In the genomic region with DNA sequence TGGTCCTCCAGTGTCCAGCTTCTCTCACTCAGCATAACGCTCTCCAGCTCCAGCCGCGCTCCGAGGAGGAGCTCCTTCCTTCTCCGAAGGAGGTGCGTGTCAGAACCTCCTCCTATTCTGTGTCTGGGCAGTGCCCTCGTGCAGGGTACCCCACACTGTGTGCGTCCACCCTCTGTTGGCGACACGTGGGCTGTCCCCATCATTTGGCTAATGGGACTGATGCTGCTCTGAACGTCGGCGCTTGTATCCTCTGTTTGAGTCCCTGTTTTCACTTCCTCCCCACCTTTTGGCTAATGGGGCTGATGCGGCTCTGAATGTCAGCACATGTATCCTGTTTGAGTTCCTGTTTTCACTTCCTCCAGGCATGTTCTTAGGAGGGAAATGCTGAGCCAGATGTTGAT, we compare ENCODE assay signal across 8 cellular contexts. TPM values are rescaled to one million over a fixed set of nuclear protein-coding genes. Genes with fewer than 3 reads are reported as not detected.
A peak's percentile ranks its signal among the peaks of the same experiment; 100 is the strongest.
DNase-seq lines count a peak whose midpoint lies in the region; ATAC-seq, FAIRE-seq and TF ChIP-seq lines count a peak whose summit lies in the region.

No MANE protein-coding gene starts in this region.

- no peaks in the 10 kb centered on the region for H3K27me3 ChIP-seq in GM12878 (replicated peaks in 1 of 2; ENCODE audit: control insufficient read depth in 2 of 2, insufficient read depth in 2 of 2, low read length in 1 of 2)
- no peaks in the 10 kb centered on the region for H3K27me3 ChIP-seq in testis

- DNase-seq in AML-193 (lab: John Stamatoyannopoulos, UW) (peak; percentile 88), GM12878 (ENCODE audit: low read depth, low spot score) (peak; percentile 46), DMS114 treated with DMSO at 0.1 percent for 48 hours (lab: John Stamatoyannopoulos, UW; ENCODE audit: unreplicated experiment) (no peak), testis (no peak)
- DNase-seq in activated CD4-positive, alpha-beta T cell treated with anti-CD3 and anti-CD28 coated beads, Interleukin-2, amount 50 U/mL, for 4 hours = no peak

- no peak for TF ChIP-seq EP300 in GM12878 (IDR thresholded peaks at IDR 0.05; ENCODE audit: borderline replicate concordance in 1 of 2, control insufficient read depth in 1 of 2, low read depth in 2 of 2, low read length in 2 of 2)

- no peak for TF ChIP-seq POLR2A in GM12878 (IDR thresholded peaks at IDR 0.05; ENCODE audit: low read depth, low read length)
- TF ChIP-seq POLR2A in testis (IDR thresholded peaks at IDR 0.05) = no peak

- intact Hi-C loops in GM12878 (cut with micrococcal nuclease; ENCODE audit: unreplicated experiment) (no loop called here), testis (cut with DNase I; ENCODE audit: low total_unique reads) (no loop called here)

- TF ChIP-seq CTCF in GM12878 (IDR thresholded peaks at IDR 0.05 in 2 of 3, conservative IDR thresholded peaks at IDR 0.05 in 1 of 3; ENCODE audit: control insufficient read depth in 2 of 3, extremely low read depth in 1 of 3, insufficient read depth in 1 of 3, low read depth in 3 of 3, low read length in 3 of 3) (no peak), testis (IDR thresholded peaks at IDR 0.05) (no peak)

- no peaks in the 10 kb centered on the region for H3K79me2 ChIP-seq in GM12878 (ENCODE audit: control insufficient read depth, insufficient read depth, low read length)

- H3K27ac ChIP-seq in GM12878 (ENCODE audit: control insufficient read depth, insufficient read depth) (no peak overlapping the region), testis (no peak overlapping the region)

- no peak overlapping the region for H2AFZ ChIP-seq in GM12878 (ENCODE audit: control insufficient read depth, low read depth, low read length)

- H3K9ac ChIP-seq in GM12878 (ENCODE audit: control insufficient read depth, insufficient read depth, low read length) = no peak overlapping the region

- ATAC-seq in GM19438 (IDR thresholded peaks at IDR 0.05; ENCODE audit: low read depth, unreplicated experiment) = peak; percentile 99
- ATAC-seq in HG03280 (IDR thresholded peaks at IDR 0.05; ENCODE audit: unreplicated experiment) = peak; percentile 79
- peak; percentile 91 for ATAC-seq in GM12878
- no peak for ATAC-seq in HG03045 (IDR thresholded peaks at IDR 0.05; ENCODE audit: unreplicated experiment)

- peak; percentile 92 for FAIRE-seq in GM12878 (lab: Jason Lieb, UNC)

- no peak for TF ChIP-seq RAD21 in GM12878 (IDR thresholded peaks at IDR 0.05; ENCODE audit: insufficient read depth, low read depth, low read length)

- peak overlapping the region; percentile 15; the same call in 1 of the 2 replicates for H3K4me2 ChIP-seq in GM12878 (ENCODE audit: control insufficient read depth, insufficient read depth)

- BruUV-seq in GM12878 (replicated peaks; lab: Mats Ljungman, UMichigan) = no TSS peak

- POLR2A ChIA-PET in GM12878 (lab: Charles Lee) = no interaction called here

- SMC1A ChIA-PET in GM12878 (lab: Charles Lee; ENCODE audit: uncharacterized antibody, unreplicated experiment) = no interaction called here

- no peaks in the 10 kb centered on the region; the same call in 2 of the 3 replicates for H3K9me3 ChIP-seq in GM12878 (replicated peaks; ENCODE audit: control insufficient read depth, insufficient read depth, low read length)
- H3K9me3 ChIP-seq in testis = no peaks in the 10 kb centered on the region

- in situ Hi-C loops in GM12878 (cut with MboI) = no loop called here

- H4K20me1 ChIP-seq in GM12878 (ENCODE audit: control insufficient read depth, insufficient read depth) = no peaks in the 10 kb centered on the region

- H3K36me3 ChIP-seq in GM12878 (ENCODE audit: control insufficient read depth in 2 of 2, insufficient read depth in 2 of 2, low read length in 1 of 2) = no peaks in the 10 kb centered on the region
- H3K36me3 ChIP-seq in testis (ENCODE audit: low read depth, missing control alignments) = no peaks in the 10 kb centered on the region

- 36% methylated on average over 14 of the region's 14 CpGs for WGBS in GM12878 (ENCODE audit: insufficient coverage, insufficient replicate concordance, low lambda C conversion rate, missing lambda C conversion rate)
- 69 to 80% methylated on average over 14 of the region's 14 CpGs for WGBS in testis, 2 donors

- CTCF ChIA-PET in GM12878 (lab: Yijun Ruan, JAX) = no interaction called here

- RAD21 ChIA-PET in GM12878 (lab: Charles Lee; ENCODE audit: unreplicated experiment) = no interaction called here

- H3K4me3 ChIP-seq in GM12878 = no peak overlapping the region
- H3K4me3 ChIP-seq in testis = no peak overlapping the region

- peaks cover 4% of the 10 kb centered on the region for H3K4me1 ChIP-seq in GM12878 (ENCODE audit: control insufficient read depth, insufficient read depth, low read length)
- no peaks in the 10 kb centered on the region for H3K4me1 ChIP-seq in testis

TF ChIP-seq in GM12878, 131 proteins besides CTCF, POLR2A, EP300 and RAD21 (continues in another document):
- TF ChIP-seq TCF3 (IDR thresholded peaks at IDR 0.05; ENCODE audit: borderline replicate concordance, insufficient read depth, low read depth, low read length) (0 out of 2 replicates have a peak, but pooled peaks have one; percentile 7), NRF1 (conservative IDR thresholded peaks at IDR 0.05; ENCODE audit: low read depth, low read length) (no peak), NR2C2 (IDR thresholded peaks at IDR 0.05; ENCODE audit: borderline replicate concordance, control insufficient read depth, insufficient read length, low read depth) (no peak), TCF12 (IDR thresholded peaks at IDR 0.05; ENCODE audit: low read depth, low read length) (no peak), SPI1 (IDR thresholded peaks at IDR 0.05; ENCODE audit: borderline replicate concordance, insufficient read depth, low read depth, low read length) (peak; percentile 97), EED (IDR thresholded peaks at IDR 0.05; ENCODE audit: low read depth) (peak; percentile 50; the same call in 1 of the 2 replicates), CHD1 (IDR thresholded peaks at IDR 0.05; ENCODE audit: low read depth, low read length) (no peak), MXI1 (IDR thresholded peaks at IDR 0.05; ENCODE audit: low read depth, low read length) (no peak), IRF4 (IDR thresholded peaks at IDR 0.05; ENCODE audit: low read depth, low read length) (0 out of 2 replicates have a peak, but pooled peaks have one; percentile 14), ETV6 (conservative IDR thresholded peaks at IDR 0.05 in 1 of 2, IDR thresholded peaks at IDR 0.05 in 1 of 2; ENCODE audit: borderline replicate concordance in 1 of 2, low read depth in 1 of 2) (peak in 1 of 2 experiments; percentile 87; a peak in 2 of 4 replicates)
- TF ChIP-seq, protein P1, sequence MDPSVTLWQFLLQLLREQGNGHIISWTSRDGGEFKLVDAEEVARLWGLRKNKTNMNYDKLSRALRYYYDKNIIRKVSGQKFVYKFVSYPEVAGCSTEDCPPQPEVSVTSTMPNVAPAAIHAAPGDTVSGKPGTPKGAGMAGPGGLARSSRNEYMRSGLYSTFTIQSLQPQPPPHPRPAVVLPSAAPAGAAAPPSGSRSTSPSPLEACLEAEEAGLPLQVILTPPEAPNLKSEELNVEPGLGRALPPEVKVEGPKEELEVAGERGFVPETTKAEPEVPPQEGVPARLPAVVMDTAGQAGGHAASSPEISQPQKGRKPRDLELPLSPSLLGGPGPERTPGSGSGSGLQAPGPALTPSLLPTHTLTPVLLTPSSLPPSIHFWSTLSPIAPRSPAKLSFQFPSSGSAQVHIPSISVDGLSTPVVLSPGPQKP (IDR thresholded peaks at IDR 0.05; ENCODE audit: low read depth, low read length) = no peak

RNA-seq across cellular contexts. Expression of a gene that starts 22.2 kb away (rescaled TPM):
- total RNA-seq in GM12878 (2013; cell fraction: nucleolus; rRNA removed) = not detected in 2 replicates
- total RNA-seq in GM12878 (2014; rRNA removed) = 0.23 TPM in 1 of 2 replicates, not detected in the other
- not detected in 2 replicates for total RNA-seq in GM12878 (2014; rRNA removed; fragmentation: Illumina TruSeq; extraction: Trizol)
- total RNA-seq in GM12878 (2021) = not detected in 2 replicates
- not detected for polyA plus RNA-seq in GM12878 (2011; ENCODE audit: low read depth)
- polyA plus RNA-seq in GM12878 (2011; rRNA removed) = not detected in 2 replicates
- not detected in 2 replicates for polyA plus RNA-seq in GM12878 (2011; cell fraction: cytosol; rRNA removed)
- not detected in 2 replicates for polyA plus RNA-seq in GM12878 (2011; cell fraction: nucleus; rRNA removed)
- polyA plus RNA-seq in GM12878 (2012) = 0.22 and 0.30 TPM in 2 replicates
- not detected in 2 replicates for polyA plus RNA-seq in GM12878 (2014; fragmentation: Illumina TruSeq; extraction: Trizol)
- not detected for polyA plus RNA-seq in GM12878 (2014; fragmentation: Nextera tagmentation; extraction: Ambion mirVana)
- not detected in 2 replicates for polyA plus RNA-seq in GM12878 (2014; rRNA removed)
- under 1 TPM in 1 of 2 experiments, not detected in 1; 0.20 TPM for polyA plus RNA-seq in GM12878 (2016; fragmentation: Nextera tagmentation; extraction: Ambion mirVana)
- not detected in 2 replicates for polyA minus RNA-seq in GM12878 (2011; rRNA and poly(A)+ RNA removed)
- polyA minus RNA-seq in GM12878 (2011; cell fraction: cytosol; rRNA and poly(A)+ RNA removed) = not detected in 2 replicates
- not detected in 2 replicates for polyA minus RNA-seq in GM12878 (2011; cell fraction: nucleus; rRNA and poly(A)+ RNA removed)
- 1 to 10 TPM; 7.2 to 7.6 TPM for total RNA-seq in testis
- polyA plus RNA-seq in testis (ENCODE audit: insufficient read depth, low read depth, low replicate concordance) = 0.50 TPM

Comparison
In these comparisons a context has a peak if more than half of its experiments do, and no peak if none do; other contexts are left out.
1. DNase-seq: peak in AML-193 (2 of 2) and GM12878 (single experiment); none in DMS114 treated with DMSO at 0.1 percent for 48 hours (single experiment), activated CD4-positive, alpha-beta T cell treated with anti-CD3 and anti-CD28 coated beads, Interleukin-2, amount 50 U/mL, for 4 hours (0 of 2) and testis (single experiment).
2. RNA of a gene that starts 22.2 kb away (total RNA-seq): 7.2 to 7.6 TPM in testis; 0.23 TPM in GM12878; every median in the first group is over 4 times any median in the second.